ENCODE assay signal across 25 cellular contexts in genomic region chr17:28963841-28964240, GRCh38. TPM values are rescaled to one million over a fixed set of nuclear protein-coding genes. Genes with fewer than 3 reads are reported as not detected.
DNase-seq lines count a peak whose midpoint lies in the region; ATAC-seq, FAIRE-seq and TF ChIP-seq lines count a peak whose summit lies in the region.
"Had no signal": no experiment of that assay in that cellular context is flagged by ENCODE, and none has a peak within 500 bp of the region (broad histone marks: within the 10 kb centered on the region; RNA-seq: fewer than 3 reads in every experiment).

No MANE protein-coding gene starts in this region.

- intact Hi-C loops in right cardiac atrium (cut with DNase I) (loop anchor here in 1 of 4 donors (2.0 to 10.0 kb wide), 3 partner anchors 111 to 241 kb away; no protein-coding TSS in a partner anchor), heart right ventricle (cut with DNase I) (loop anchor here in 4 of 10 donors (2.0 kb wide), 2 partner anchors 149 to 153 kb away; no protein-coding TSS in a partner anchor), kidney (cut with DNase I) (no loop called here), psoas muscle (cut with DNase I) (loop anchor here in 1 of 2 donors (2.0 kb wide), 1 partner anchor 153 kb away; no protein-coding TSS in a partner anchor)
- intact Hi-C loops in naive thymus-derived CD4-positive, alpha-beta T cell (cut with micrococcal nuclease): no loop called here

- DNase-seq in right cardiac atrium (peak in 2 of 3 donors; percentile 24 to 43), heart right ventricle (no peak), kidney (peak; percentile 50), psoas muscle (peak; percentile 3 to 4), 8988T (no peak)
- no peak for DNase-seq in naive thymus-derived CD4-positive, alpha-beta T cell
- no peak for DNase-seq in effector memory CD4-positive, alpha-beta T cell
- DNase-seq: CD4-positive, alpha-beta T cell; H9; MM.1S; NCI-H2029 treated with DMSO at 0.1 percent for 48 hours; NCI-H526 treated with DMSO at 0.1 percent for 48 hours; SHP77 had no signal

- no peak overlapping the region for H3K4me3 Mint-ChIP-seq in naive thymus-derived CD4-positive, alpha-beta T cell
- H3K4me3 Mint-ChIP-seq: CD4-positive, alpha-beta T cell; H9 had no signal

- H3K4me3 ChIP-seq in right cardiac atrium (ENCODE audit: low read length): no peak overlapping the region
- H3K4me3 ChIP-seq in heart right ventricle: no peak overlapping the region
- no peak overlapping the region for H3K4me3 ChIP-seq in kidney (ENCODE audit: low read length in 2 of 2)
- H3K4me3 ChIP-seq in psoas muscle: no peak overlapping the region
- no peak overlapping the region for H3K4me3 ChIP-seq in naive thymus-derived CD4-positive, alpha-beta T cell (ENCODE audit: low read length)
- H3K4me3 ChIP-seq in effector memory CD4-positive, alpha-beta T cell (ENCODE audit: insufficient read depth, low read depth, low read length, poor library complexity, severe bottlenecking): no peak overlapping the region
- H3K4me3 ChIP-seq: BLaER1 had no signal

- no peak overlapping the region for H3K27ac Mint-ChIP-seq in naive thymus-derived CD4-positive, alpha-beta T cell
- H3K27ac Mint-ChIP-seq: CD4-positive, alpha-beta T cell had no signal

- ATAC-seq in right cardiac atrium (no peak), heart right ventricle (no peak), psoas muscle (no peak)
- no peak for ATAC-seq in naive thymus-derived CD4-positive, alpha-beta T cell
- ATAC-seq: Panc1 had no signal

- H3K4me1 ChIP-seq in right cardiac atrium (ENCODE audit: control insufficient read depth, insufficient read depth, low read length) (peaks cover 2% of the 10 kb centered on the region), heart right ventricle (peaks cover 3 to 21% (median 15%) of the 10 kb centered on the region in 9 donors), kidney (ENCODE audit: control insufficient read depth in 1 of 2, insufficient read depth in 1 of 2, low read depth in 1 of 2, low read length in 2 of 2) (peaks cover 5 to 8% of the 10 kb centered on the region in 2 donors), psoas muscle (no peaks in the 10 kb centered on the region)
- H3K4me1 ChIP-seq in naive thymus-derived CD4-positive, alpha-beta T cell (ENCODE audit: control insufficient read depth in 2 of 2, insufficient read depth in 2 of 2, low read length in 2 of 2): no peaks in the 10 kb centered on the region
- no peaks in the 10 kb centered on the region for H3K4me1 ChIP-seq in effector memory CD4-positive, alpha-beta T cell (ENCODE audit: control insufficient read depth, insufficient read depth, low read length, poor library complexity, severe bottlenecking)

- H3K9me3 ChIP-seq in right cardiac atrium (ENCODE audit: control insufficient read depth, low read length): no peaks in the 10 kb centered on the region
- H3K9me3 ChIP-seq in heart right ventricle: no peaks in the 10 kb centered on the region
- no peaks in the 10 kb centered on the region for H3K9me3 ChIP-seq in kidney (ENCODE audit: control insufficient read depth in 1 of 2, low read length in 2 of 2)
- no peaks in the 10 kb centered on the region for H3K9me3 ChIP-seq in psoas muscle
- no peaks in the 10 kb centered on the region for H3K9me3 ChIP-seq in naive thymus-derived CD4-positive, alpha-beta T cell (ENCODE audit: control insufficient read depth in 2 of 3, low read length in 3 of 3)
- H3K9me3 ChIP-seq in effector memory CD4-positive, alpha-beta T cell (ENCODE audit: control insufficient read depth, low read length): no peaks in the 10 kb centered on the region
- H3K9me3 ChIP-seq: BLaER1 had no signal

- WGBS in right cardiac atrium: 65% methylated on average over 8 of the region's 8 CpGs
- WGBS in heart right ventricle, 2 donors: 61 to 70% methylated on average over 8 of the region's 8 CpGs
- WGBS in psoas muscle, 3 donors: 61 to 80% (median 68%) methylated on average over 8 of the region's 8 CpGs

- POLR2A ChIA-PET in naive thymus-derived CD4-positive, alpha-beta T cell (lab: Charles Lee): interaction anchor here (1.7 to 2.4 kb wide), 2 partner anchors 11 to 153 kb away, joined by 6 read pairs; partner anchors contain the start of gene PHF12

- no peaks in the 10 kb centered on the region for H3K27me3 ChIP-seq in right cardiac atrium (ENCODE audit: control insufficient read depth, insufficient read depth)
- peaks cover 0 to 20% (median 6%) of the 10 kb centered on the region in 7 donors for H3K27me3 ChIP-seq in heart right ventricle
- no peaks in the 10 kb centered on the region for H3K27me3 ChIP-seq in psoas muscle (ENCODE audit: insufficient read depth in 3 of 3, low read length in 2 of 3)
- H3K27me3 ChIP-seq in naive thymus-derived CD4-positive, alpha-beta T cell (ENCODE audit: control insufficient read depth in 2 of 2, insufficient read depth in 2 of 2, low read length in 2 of 2): no peaks in the 10 kb centered on the region
- H3K27me3 ChIP-seq in effector memory CD4-positive, alpha-beta T cell (replicated peaks; ENCODE audit: control insufficient read depth, insufficient read depth, low read length, poor library complexity, severe bottlenecking): no peaks in the 10 kb centered on the region
- H3K27me3 ChIP-seq: BLaER1 had no signal

- H3K36me3 ChIP-seq in heart right ventricle (no peaks in the 10 kb centered on the region), kidney (ENCODE audit: control insufficient read depth in 1 of 2, insufficient read depth in 2 of 2, low read length in 2 of 2) (no peaks in the 10 kb centered on the region), psoas muscle (ENCODE audit: insufficient read depth in 1 of 2, low read depth in 1 of 2) (no peaks in the 10 kb centered on the region)
- no peaks in the 10 kb centered on the region for H3K36me3 ChIP-seq in naive thymus-derived CD4-positive, alpha-beta T cell (ENCODE audit: control insufficient read depth in 2 of 3, insufficient read depth in 3 of 3, low read length in 3 of 3)
- no peaks in the 10 kb centered on the region for H3K36me3 ChIP-seq in effector memory CD4-positive, alpha-beta T cell (ENCODE audit: control insufficient read depth, insufficient read depth, low read length)
- H3K36me3 ChIP-seq: BLaER1 had no signal

- peaks cover 4 to 14% (median 9%) of the 10 kb centered on the region in 5 donors for H3K27me3 Mint-ChIP-seq in naive thymus-derived CD4-positive, alpha-beta T cell

- no peaks in the 10 kb centered on the region for H3K9me3 Mint-ChIP-seq in naive thymus-derived CD4-positive, alpha-beta T cell
- H3K9me3 Mint-ChIP-seq: CD4-positive, alpha-beta T cell; H9 had no signal

- peaks cover 0 to 6% (median 0%) of the 10 kb centered on the region in 7 donors for H3K4me1 Mint-ChIP-seq in naive thymus-derived CD4-positive, alpha-beta T cell

- H3K27ac ChIP-seq in right cardiac atrium (ENCODE audit: low read length) (no peak overlapping the region), heart right ventricle (no peak overlapping the region), kidney (ENCODE audit: low read depth in 2 of 2, low read length in 2 of 2) (no peak overlapping the region), psoas muscle (no peak overlapping the region)
- no peak overlapping the region for H3K27ac ChIP-seq in naive thymus-derived CD4-positive, alpha-beta T cell (ENCODE audit: low read depth, low read length)
- H3K27ac ChIP-seq in effector memory CD4-positive, alpha-beta T cell (ENCODE audit: insufficient read depth, low read length, poor library complexity, severe bottlenecking): no peak overlapping the region
- H3K27ac ChIP-seq: BLaER1, KMS-11, RWPE1 had no signal

- H3K9ac ChIP-seq in kidney (ENCODE audit: low read length in 2 of 2): no peak overlapping the region
- H3K9ac ChIP-seq: KMS-11 had no signal

- FAIRE-seq in kidney (lab: Jason Lieb, UNC): no peak
- FAIRE-seq: A204.1, D721Med had no signal

- CTCF ChIA-PET in naive thymus-derived CD4-positive, alpha-beta T cell (lab: Charles Lee): interaction anchor here (0.9 to 6.6 kb wide), 6 partner anchors 11 to 199 kb away, joined by 3 to 95 read pairs (median 6); no protein-coding TSS in a partner anchor

- TF ChIP-seq CTCF in heart right ventricle (IDR thresholded peaks at IDR 0.05) (no peak), kidney (IDR thresholded peaks at IDR 0.05; ENCODE audit: borderline replicate concordance, extremely low read depth, insufficient read depth) (no peak), psoas muscle (IDR thresholded peaks at IDR 0.05) (no peak)

- H3K36me3 Mint-ChIP-seq in naive thymus-derived CD4-positive, alpha-beta T cell: no peaks in the 10 kb centered on the region

RNA-seq across cellular contexts. Expression of gene PHF12, which starts 12.5 kb away (rescaled TPM):
- 10 to 100 TPM; 20.8 to 25.4 (median 24.2) TPM for total RNA-seq in right cardiac atrium
- 10.8 TPM for polyA plus RNA-seq in right cardiac atrium
- total RNA-seq in heart right ventricle: 10 to 100 TPM; 18.4 to 28.0 (median 21.6) TPM
- 10 to 100 TPM in 1 of 2 donors, 1 to 10 TPM in 1; 7.3 to 11.2 TPM for polyA plus RNA-seq in heart right ventricle
- total RNA-seq in kidney: 50.4 TPM
- 8.8 TPM for polyA plus RNA-seq in kidney (ENCODE audit: insufficient read depth, low read depth, low replicate concordance)
- 10 to 100 TPM; 22.3 to 28.6 (median 24.4) TPM for total RNA-seq in psoas muscle
- 10 to 100 TPM in 1 of 3 donors, 1 to 10 TPM in 2; 7.3 to 12.1 (median 7.7) TPM for polyA plus RNA-seq in psoas muscle
- 100 to 1,000 TPM in 4 of 5 experiments, 10 to 100 TPM in 1; 89.3 to 162 (median 134) TPM for total RNA-seq in naive thymus-derived CD4-positive, alpha-beta T cell
- 10 to 100 TPM in 1 of 2 donors, 1 to 10 TPM in 1; 6.2 to 21.8 TPM for polyA plus RNA-seq in naive thymus-derived CD4-positive, alpha-beta T cell

RNA-seq across cellular contexts. Expression of gene SEZ6, which starts 42.0 kb away (rescaled TPM):
- not detected for total RNA-seq in right cardiac atrium
- not detected for polyA plus RNA-seq in right cardiac atrium
- not detected for total RNA-seq in heart right ventricle
- polyA plus RNA-seq in heart right ventricle: not detected
- total RNA-seq in kidney: not detected
- not detected for polyA plus RNA-seq in kidney (ENCODE audit: insufficient read depth, low read depth, low replicate concordance)
- not detected for total RNA-seq in psoas muscle
- under 1 TPM in 1 of 3 donors, not detected in 2; 0.04 TPM for polyA plus RNA-seq in psoas muscle
- 1 to 10 TPM in 1 of 5 experiments, under 1 TPM in 1, not detected in 3; 0.40 to 2.0 TPM for total RNA-seq in naive thymus-derived CD4-positive, alpha-beta T cell
- polyA plus RNA-seq in naive thymus-derived CD4-positive, alpha-beta T cell: under 1 TPM; 0.63 to 0.66 TPM
- total RNA-seq: G401, IMR-90, NCI-H460, OCI-LY7, SK-MEL-5 had no signal
- polyA plus RNA-seq: AG04450, IMR-90 had no signal

Comparison
In these comparisons a context has a peak if more than half of its experiments do, and no peak if none do; other contexts are left out.
1. DNase-seq: peak in right cardiac atrium (2 of 3), kidney (single experiment) and psoas muscle (2 of 2); none in heart right ventricle (0 of 2), naive thymus-derived CD4-positive, alpha-beta T cell (0 of 9), 8988T (single experiment) and effector memory CD4-positive, alpha-beta T cell (0 of 3).